ENCODE assay signal across 12 cellular contexts in the genomic region with DNA sequence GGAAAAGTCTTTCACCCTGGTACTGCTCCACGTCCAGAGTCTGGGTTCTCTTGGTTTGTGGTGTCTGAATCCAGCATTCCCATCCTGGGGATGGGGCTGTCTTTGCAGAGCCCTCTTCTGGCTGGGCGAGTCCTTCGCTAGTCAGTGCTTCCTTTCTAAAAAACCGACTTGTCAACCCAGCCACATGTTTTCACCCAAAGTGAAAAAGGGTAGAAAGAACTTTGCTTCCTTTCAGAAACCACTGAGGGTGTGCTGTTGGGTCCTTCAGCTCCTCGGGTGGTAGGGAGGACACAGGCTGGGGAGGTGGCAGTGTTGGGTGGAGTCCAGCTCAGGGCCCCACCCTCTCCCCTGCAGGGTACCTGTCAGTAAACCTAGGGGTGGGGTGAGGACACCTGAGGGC. TPM values are rescaled to one million over a fixed set of nuclear protein-coding genes. Genes with fewer than 3 reads are reported as not detected.
DNase-seq lines count a peak whose midpoint lies in the region; ATAC-seq and TF ChIP-seq lines count a peak whose summit lies in the region.
"Not testable (repeated sequence)": the region's sequence is repeated elsewhere in the genome, so short reads cannot be mapped to it uniquely, and the experiment has no call there.
"Had no signal": no experiment of that assay in that cellular context is flagged by ENCODE, and none has a peak within 500 bp of the region (broad histone marks: within the 10 kb centered on the region; RNA-seq: fewer than 3 reads in every experiment).

No MANE protein-coding gene starts in this region.

- H4K20me1 ChIP-seq in OCI-LY7 (ENCODE audit: insufficient read depth, low read length); smooth muscle cell (ENCODE audit: low read depth): not testable (repeated sequence)

- not testable (repeated sequence) for H3K27me3 ChIP-seq in CD4-positive, alpha-beta memory T cell (ENCODE audit: insufficient read depth, low read length); left ventricle myocardium inferior (ENCODE audit: low read depth); smooth muscle cell (ENCODE audit: low read depth)

- not testable (repeated sequence) for H3K27me3 Mint-ChIP-seq in CD4-positive, alpha-beta memory T cell

- H3K4me2 ChIP-seq in OCI-LY7 (ENCODE audit: low read length), result peak overlapping the region; percentile 41
- not testable (repeated sequence) for H3K4me2 ChIP-seq in smooth muscle cell

- BruUV-seq in OCI-LY7 (replicated peaks; lab: Mats Ljungman, UMichigan), result not testable (repeated sequence)

- H3K9me3 Mint-ChIP-seq in CD4-positive, alpha-beta memory T cell, result not testable (repeated sequence)

- H3K27ac ChIP-seq in CD4-positive, alpha-beta memory T cell (ENCODE audit: low read depth, low read length), result peak overlapping the region; percentile 74
- H3K27ac ChIP-seq in OCI-LY7 (ENCODE audit: low read depth, low read length, poor library complexity, severe bottlenecking) (peak overlapping the region; percentile 19), left ventricle myocardium inferior (replicated peaks) (peak overlapping the region; percentile 83), smooth muscle cell (ENCODE audit: low read depth) (peak overlapping the region; percentile 89)

- intact Hi-C loops in CD4-positive, alpha-beta memory T cell (cut with micrococcal nuclease), result loop anchor here (1.0 kb wide), 1 partner anchor 14 kb away; no protein-coding TSS in a partner anchor
- intact Hi-C loops in OCI-LY7 (cut with micrococcal nuclease; ENCODE audit: unreplicated experiment); left ventricle myocardium inferior (cut with micrococcal nuclease): not testable (repeated sequence)

- not testable (repeated sequence) for TF ChIP-seq CTCF in OCI-LY7 (conservative IDR thresholded peaks at IDR 0.05; ENCODE audit: low read length); left ventricle myocardium inferior (IDR thresholded peaks at IDR 0.05; ENCODE audit: borderline replicate concordance); smooth muscle cell (IDR thresholded peaks at IDR 0.05; ENCODE audit: borderline replicate concordance, insufficient read depth, poor library complexity, severe bottlenecking)

- not testable (repeated sequence) for H3K4me3 ChIP-seq in CD4-positive, alpha-beta memory T cell (ENCODE audit: low read length in 2 of 2); OCI-LY7 (ENCODE audit: low read depth, low read length, poor library complexity, severe bottlenecking); left ventricle myocardium inferior; smooth muscle cell

- 69% methylated on average over 5 of the region's 5 CpGs for WGBS in smooth muscle cell (ENCODE audit: low lambda C conversion rate)

- DNase-seq in CD4-positive, alpha-beta memory T cell, result peak; percentile 55 to 64 (median 58)
- not testable (repeated sequence) for DNase-seq in OCI-LY7 (ENCODE audit: low spot score); left ventricle myocardium inferior; smooth muscle cell (lab: John Stamatoyannopoulos, UW; ENCODE audit: unreplicated experiment)
- peak; percentile 66 for DNase-seq in activated effector memory CD4-positive, alpha-beta T cell treated with anti-CD3 and anti-CD28 coated beads, Interleukin-2, amount 50 U/mL, for 16 hours

- H3K4me1 ChIP-seq in CD4-positive, alpha-beta memory T cell (ENCODE audit: insufficient read depth, low read length), result peaks cover 49% of the 10 kb centered on the region
- H3K4me1 ChIP-seq in OCI-LY7 (ENCODE audit: insufficient read depth, low read length, poor library complexity, severe bottlenecking), result peaks cover 26% of the 10 kb centered on the region
- not testable (repeated sequence) for H3K4me1 ChIP-seq in left ventricle myocardium inferior; smooth muscle cell (ENCODE audit: low read depth)

- CTCF ChIA-PET in CD4-positive, alpha-beta memory T cell (lab: Charles Lee; ENCODE audit: partially characterized antibody), result interaction anchor here (0.9 to 6.5 kb wide), 5 partner anchors 13 to 22 kb away, joined by 3 to 56 read pairs (median 4); partner anchors contain the start of genes EOLA1 and IDS
- CTCF ChIA-PET in OCI-LY7 (lab: Charles Lee; ENCODE audit: unreplicated experiment), result not testable (repeated sequence)

- peak overlapping the region in 7 of 8 donors; percentile 43 to 69 (median 52) for H3K4me3 Mint-ChIP-seq in CD4-positive, alpha-beta memory T cell

- peak overlapping the region; percentile 90 to 96 (median 93) for H3K27ac Mint-ChIP-seq in CD4-positive, alpha-beta memory T cell

- H3K9me3 ChIP-seq in CD4-positive, alpha-beta memory T cell (ENCODE audit: control insufficient read depth in 1 of 2, low read length in 2 of 2); OCI-LY7 (ENCODE audit: low read length); left ventricle myocardium inferior (replicated peaks); smooth muscle cell (replicated peaks; ENCODE audit: low read depth): not testable (repeated sequence)

- POLR2A ChIA-PET in CD4-positive, alpha-beta memory T cell (lab: Charles Lee; ENCODE audit: partially characterized antibody), result interaction anchor here (1.0 to 11.7 kb wide), 4 partner anchors 13 to 414 kb away, joined by 3 to 112 read pairs (median 34); partner anchors contain the start of genes EOLA1 and IDS
- POLR2A ChIA-PET in OCI-LY7 (lab: Charles Lee), result not testable (repeated sequence)

- H3K9me2 ChIP-seq in OCI-LY7 (ENCODE audit: insufficient read depth, low read length), result not testable (repeated sequence)

- H3F3A ChIP-seq in smooth muscle cell (ENCODE audit: low read depth), result not testable (repeated sequence)

- H3K79me2 ChIP-seq in OCI-LY7 (ENCODE audit: insufficient read depth, low read depth, low read length); smooth muscle cell (ENCODE audit: low read depth): not testable (repeated sequence)

- H3K36me3 Mint-ChIP-seq in CD4-positive, alpha-beta memory T cell, result not testable (repeated sequence)

- H2AFZ ChIP-seq in OCI-LY7 (ENCODE audit: low read length); smooth muscle cell (ENCODE audit: low read depth): not testable (repeated sequence)

- peaks cover 18 to 48% (median 28%) of the 10 kb centered on the region in 4 donors for H3K4me1 Mint-ChIP-seq in CD4-positive, alpha-beta memory T cell

- H3K9ac ChIP-seq in smooth muscle cell (ENCODE audit: low read depth), result peak overlapping the region; percentile 80

- H3K36me3 ChIP-seq in CD4-positive, alpha-beta memory T cell (ENCODE audit: insufficient read depth, low read length); OCI-LY7 (ENCODE audit: insufficient read depth, low read length); left ventricle myocardium inferior; smooth muscle cell (ENCODE audit: low read depth): not testable (repeated sequence)

- peak; percentile 37 for ATAC-seq in GM19397 (IDR thresholded peaks at IDR 0.05; ENCODE audit: unreplicated experiment)
- ATAC-seq in HG02759 (IDR thresholded peaks at IDR 0.05; ENCODE audit: unreplicated experiment), result peak; percentile 35
- ATAC-seq in HG03442 (IDR thresholded peaks at IDR 0.05; ENCODE audit: unreplicated experiment), result peak; percentile 33

RNA-seq across cellular contexts. Expression of gene EOLA1, which starts 14.9 kb away (rescaled TPM):
- 10 to 100 TPM; 24.6 to 25.2 TPM for total RNA-seq in CD4-positive, alpha-beta memory T cell
- polyA plus RNA-seq in CD4-positive, alpha-beta memory T cell, result 10 to 100 TPM; 25.7 to 26.2 TPM
- 13.0 and 19.2 TPM in 2 replicates for total RNA-seq in OCI-LY7 (2014; rRNA removed; shearing (Covaris generic))
- total RNA-seq in OCI-LY7 (2022) (21.2 and 22.9 TPM in 2 replicates), left ventricle myocardium inferior (31.3 TPM), smooth muscle cell (9.6 and 11.7 TPM in 2 replicates)
- 12.9 and 15.9 TPM in 2 replicates for polyA plus RNA-seq in smooth muscle cell

RNA-seq across cellular contexts. Expression of gene IDS, which starts 20.8 kb away (rescaled TPM):
- 100 to 1,000 TPM; 185 to 196 TPM for total RNA-seq in CD4-positive, alpha-beta memory T cell
- polyA plus RNA-seq in CD4-positive, alpha-beta memory T cell, result 100 to 1,000 TPM; 121 to 130 TPM
- total RNA-seq in OCI-LY7 (2014; rRNA removed; shearing (Covaris generic)), result 25.6 and 44.0 TPM in 2 replicates
- 65.8 and 71.7 TPM in 2 replicates for total RNA-seq in OCI-LY7 (2022)
- total RNA-seq in left ventricle myocardium inferior, result 86.3 TPM
- total RNA-seq in smooth muscle cell, result 96.8 and 111 TPM in 2 replicates
- 70.5 and 102 TPM in 2 replicates for polyA plus RNA-seq in smooth muscle cell

RNA-seq across cellular contexts. Expression of gene HSFX3, which starts 23.8 kb away (rescaled TPM):
- total RNA-seq in CD4-positive, alpha-beta memory T cell, result not detected
- polyA plus RNA-seq in CD4-positive, alpha-beta memory T cell, result not detected
- not detected in 2 replicates for total RNA-seq in OCI-LY7 (2014; rRNA removed; shearing (Covaris generic))
- total RNA-seq in OCI-LY7 (2022), result not detected in 2 replicates
- total RNA-seq in left ventricle myocardium inferior, result 0.25 TPM
- not detected in 2 replicates for total RNA-seq in smooth muscle cell
- not detected in 2 replicates for polyA plus RNA-seq in smooth muscle cell
- total RNA-seq: adrenal gland, pulmonary artery endothelial cell, SJSA1, uterus had no signal
- polyA plus RNA-seq: adrenal gland had no signal

Comparison
In these comparisons a context has a peak if more than half of its experiments do, and no peak if none do; other contexts are left out.
1. H3K27ac ChIP-seq: peak in every context shown above with its lines; median percentile 89 in smooth muscle cell; 83 in left ventricle myocardium inferior; 74 in CD4-positive, alpha-beta memory T cell; 19 in OCI-LY7.